ENCODE assay signal across 9 cellular contexts in the genomic region with DNA sequence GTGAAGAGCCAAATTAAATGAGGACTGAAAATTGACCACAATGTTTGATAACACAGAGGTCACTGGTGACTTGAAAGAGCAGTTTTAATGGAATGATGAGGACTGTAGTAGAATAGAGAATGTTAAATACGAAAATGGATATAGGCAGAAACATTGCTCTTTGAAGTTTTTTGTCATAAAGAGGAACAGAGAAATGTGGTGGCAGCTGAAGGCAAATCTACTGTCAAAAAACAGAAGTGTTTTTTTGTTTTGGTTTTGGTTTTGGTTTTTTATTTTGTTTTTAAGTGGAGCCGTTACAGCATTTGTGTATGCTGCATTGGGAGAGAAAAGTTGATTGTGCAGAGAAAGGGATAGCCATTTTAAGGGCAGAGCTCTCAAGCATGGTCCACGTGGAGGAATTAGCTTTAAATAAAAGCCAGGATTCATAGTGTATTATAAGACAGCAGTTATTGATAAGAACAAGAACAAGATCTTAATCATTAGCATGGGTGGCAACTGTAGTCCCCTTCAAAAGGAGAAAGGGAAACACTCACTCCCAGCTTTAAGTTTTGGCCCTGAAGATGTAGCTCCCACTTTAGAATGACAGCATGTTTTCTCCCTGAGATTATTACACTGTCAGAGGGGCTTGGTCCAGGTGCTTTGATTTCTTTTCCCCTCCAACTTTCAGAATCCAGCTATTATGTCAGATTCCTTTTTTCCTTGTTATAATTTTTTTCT.
DNase-seq lines count a peak whose midpoint lies in the region; ATAC-seq and TF ChIP-seq lines count a peak whose summit lies in the region.
"Had no signal": no experiment of that assay in that cellular context is flagged by ENCODE, and none has a peak within 500 bp of the region (broad histone marks: within the 10 kb centered on the region; RNA-seq: fewer than 3 reads in every experiment).

No MANE protein-coding gene starts in this region.

- H3K4me1 ChIP-seq in thoracic aorta (ENCODE audit: control insufficient read depth in 1 of 2, low read depth in 2 of 2): no peaks in the 10 kb centered on the region
- no peaks in the 10 kb centered on the region for H3K4me1 ChIP-seq in upper lobe of right lung
- H3K4me1 ChIP-seq: tibial nerve had no signal

- H3K9me3 ChIP-seq in thoracic aorta (no peaks in the 10 kb centered on the region), upper lobe of right lung (no peaks in the 10 kb centered on the region)
- H3K9me3 ChIP-seq: tibial nerve had no signal

- peaks cover 16% of the 10 kb centered on the region for H3K4me1 Mint-ChIP-seq in activated CD8-positive, alpha-beta memory T cell treated with anti-CD3 and anti-CD28 coated beads, Interleukin-2, amount 10 ng/mL, durations not matched to agents 7 days and 5 days

- H3K9me3 Mint-ChIP-seq in activated CD8-positive, alpha-beta memory T cell treated with anti-CD3 and anti-CD28 coated beads, Interleukin-2, amount 10 ng/mL, durations not matched to agents 7 days and 5 days (ENCODE audit: low read depth): no peaks in the 10 kb centered on the region

- H3K4me3 ChIP-seq in thoracic aorta (peak overlapping the region; percentile 35), upper lobe of right lung (no peak overlapping the region)

- ATAC-seq in activated CD8-positive, alpha-beta memory T cell treated with anti-CD3 and anti-CD28 coated beads, Interleukin-2, amount 10 ng/mL, durations not matched to agents 7 days and 5 days: no peak
- peak; percentile 99 for ATAC-seq in HG02885 (IDR thresholded peaks at IDR 0.05; ENCODE audit: poor library complexity, unreplicated experiment)
- ATAC-seq in thoracic aorta (ENCODE audit: insufficient number of reproducible peaks, low FRiP score, low read depth): no peak
- no peak for ATAC-seq in upper lobe of right lung

- H3K36me3 Mint-ChIP-seq in activated CD8-positive, alpha-beta memory T cell treated with anti-CD3 and anti-CD28 coated beads, Interleukin-2, amount 10 ng/mL, durations not matched to agents 7 days and 5 days: no peaks in the 10 kb centered on the region

- TF ChIP-seq CTCF in thoracic aorta (IDR thresholded peaks at IDR 0.05) (no peak), upper lobe of right lung (IDR thresholded peaks at IDR 0.05) (no peak)

- no peaks in the 10 kb centered on the region for H3K27me3 Mint-ChIP-seq in activated CD8-positive, alpha-beta memory T cell treated with anti-CD3 and anti-CD28 coated beads, Interleukin-2, amount 10 ng/mL, durations not matched to agents 7 days and 5 days

- no peak overlapping the region for H3K27ac ChIP-seq in thoracic aorta
- H3K27ac ChIP-seq in upper lobe of right lung: no peak overlapping the region
- H3K27ac ChIP-seq: tibial nerve had no signal

- intact Hi-C loops in upper lobe of right lung (cut with DNase I): no loop called here

- CTCF ChIA-PET in activated CD8-positive, alpha-beta memory T cell treated with anti-CD3 and anti-CD28 coated beads, Interleukin-2, amount 10 ng/mL, durations not matched to agents 7 days and 5 days (lab: Charles Lee): interaction anchor here (1.0 to 1.9 kb wide), 2 partner anchors 11 to 155 kb away, joined by 3 to 4 read pairs; no protein-coding TSS in a partner anchor

- H3K27me3 ChIP-seq in thoracic aorta (replicated peaks; ENCODE audit: insufficient read depth): no peaks in the 10 kb centered on the region
- no peaks in the 10 kb centered on the region for H3K27me3 ChIP-seq in upper lobe of right lung
- H3K27me3 ChIP-seq: tibial nerve had no signal

- H3K36me3 ChIP-seq in thoracic aorta: no peaks in the 10 kb centered on the region
- no peaks in the 10 kb centered on the region for H3K36me3 ChIP-seq in upper lobe of right lung
- H3K36me3 ChIP-seq: tibial nerve had no signal

- peak overlapping the region; percentile 34 for H3K27ac Mint-ChIP-seq in activated CD8-positive, alpha-beta memory T cell treated with anti-CD3 and anti-CD28 coated beads, Interleukin-2, amount 10 ng/mL, durations not matched to agents 7 days and 5 days

- peak overlapping the region; percentile 56 for H3K4me3 Mint-ChIP-seq in activated CD8-positive, alpha-beta memory T cell treated with anti-CD3 and anti-CD28 coated beads, Interleukin-2, amount 10 ng/mL, durations not matched to agents 7 days and 5 days

- no peak for DNase-seq in activated CD8-positive, alpha-beta memory T cell treated with anti-CD3 and anti-CD28 coated beads, Interleukin-2, amount 10 ng/mL, durations not matched to agents 7 days and 5 days
- no peak for DNase-seq in activated CD8-positive, alpha-beta memory T cell treated with anti-CD3 and anti-CD28 coated beads, Interleukin-2, amount 50 U/mL, for 4 hours
- DNase-seq in NOMO-1 treated with dmso at 0.1 percent for 144 hours (lab: John Stamatoyannopoulos, UW; ENCODE audit: unreplicated experiment) (peak; percentile 91), thoracic aorta (ENCODE audit: low spot score) (no peak), NCI-H526 treated with DMSO at 0.1 percent for 48 hours (lab: John Stamatoyannopoulos, UW) (no peak), upper lobe of right lung (no peak), DMS153 (lab: John Stamatoyannopoulos, UW) (no peak)
